Comparison of ENCODE assay signal across 1 cellular context in the genomic region with DNA sequence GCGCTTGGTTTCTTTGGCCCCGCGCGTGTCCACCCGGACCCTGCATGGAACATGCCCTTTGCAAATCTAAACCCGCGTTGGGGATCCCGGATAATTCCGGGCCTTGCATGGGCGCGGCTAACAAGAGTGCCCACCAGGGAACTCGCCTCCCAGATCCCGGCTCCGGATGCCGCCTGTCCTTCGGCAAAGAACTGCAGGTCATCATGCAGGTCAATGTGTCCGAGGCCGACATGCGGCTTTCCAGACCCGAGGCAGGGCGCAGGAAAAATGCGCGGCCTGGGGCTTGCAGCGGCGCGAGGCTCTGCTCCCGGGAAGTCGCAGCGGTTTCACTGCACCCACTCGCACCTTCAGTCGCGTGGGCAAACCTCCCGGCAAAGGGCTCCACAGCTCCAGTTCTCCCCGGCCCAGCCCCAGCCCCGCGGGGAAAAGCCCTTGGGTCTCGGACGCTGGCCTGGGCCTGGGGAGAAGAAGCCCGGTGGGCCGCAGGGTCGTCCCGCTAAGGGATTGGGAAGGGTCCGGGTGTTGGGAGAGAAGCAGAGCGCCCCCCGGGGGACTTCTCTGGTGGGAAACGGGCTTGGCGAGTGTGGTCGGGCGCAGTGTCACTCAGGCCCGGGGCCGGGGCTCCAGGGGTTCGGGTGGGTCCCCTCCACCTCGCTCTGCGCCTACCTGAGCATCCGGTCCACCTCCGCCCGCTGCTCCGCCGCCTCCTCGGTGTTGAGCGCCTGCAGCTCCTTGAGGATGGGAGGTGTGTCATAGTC.
A peak's percentile ranks its signal among the peaks of the same experiment; 100 is the strongest.
TF ChIP-seq lines count a peak whose summit lies in the region.

No MANE protein-coding gene starts in this region.

TF ChIP-seq in HepG2, 621 proteins besides CTCF, POLR2A, EP300 and RAD21 (continued from another document and continues in another):
- TF ChIP-seq, protein P1, sequence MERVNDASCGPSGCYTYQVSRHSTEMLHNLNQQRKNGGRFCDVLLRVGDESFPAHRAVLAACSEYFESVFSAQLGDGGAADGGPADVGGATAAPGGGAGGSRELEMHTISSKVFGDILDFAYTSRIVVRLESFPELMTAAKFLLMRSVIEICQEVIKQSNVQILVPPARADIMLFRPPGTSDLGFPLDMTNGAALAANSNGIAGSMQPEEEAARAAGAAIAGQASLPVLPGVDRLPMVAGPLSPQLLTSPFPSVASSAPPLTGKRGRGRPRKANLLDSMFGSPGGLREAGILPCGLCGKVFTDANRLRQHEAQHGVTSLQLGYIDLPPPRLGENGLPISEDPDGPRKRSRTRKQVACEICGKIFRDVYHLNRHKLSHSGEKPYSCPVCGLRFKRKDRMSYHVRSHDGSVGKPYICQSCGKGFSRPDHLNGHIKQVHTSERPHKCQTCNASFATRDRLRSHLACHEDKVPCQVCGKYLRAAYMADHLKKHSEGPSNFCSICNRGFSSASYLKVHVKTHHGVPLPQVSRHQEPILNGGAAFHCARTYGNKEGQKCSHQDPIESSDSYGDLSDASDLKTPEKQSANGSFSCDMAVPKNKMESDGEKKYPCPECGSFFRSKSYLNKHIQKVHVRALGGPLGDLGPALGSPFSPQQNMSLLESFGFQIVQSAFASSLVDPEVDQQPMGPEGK (CRISPR knock-in tag; IDR thresholded peaks at IDR 0.05): no peak
- TF ChIP-seq, protein P2, sequence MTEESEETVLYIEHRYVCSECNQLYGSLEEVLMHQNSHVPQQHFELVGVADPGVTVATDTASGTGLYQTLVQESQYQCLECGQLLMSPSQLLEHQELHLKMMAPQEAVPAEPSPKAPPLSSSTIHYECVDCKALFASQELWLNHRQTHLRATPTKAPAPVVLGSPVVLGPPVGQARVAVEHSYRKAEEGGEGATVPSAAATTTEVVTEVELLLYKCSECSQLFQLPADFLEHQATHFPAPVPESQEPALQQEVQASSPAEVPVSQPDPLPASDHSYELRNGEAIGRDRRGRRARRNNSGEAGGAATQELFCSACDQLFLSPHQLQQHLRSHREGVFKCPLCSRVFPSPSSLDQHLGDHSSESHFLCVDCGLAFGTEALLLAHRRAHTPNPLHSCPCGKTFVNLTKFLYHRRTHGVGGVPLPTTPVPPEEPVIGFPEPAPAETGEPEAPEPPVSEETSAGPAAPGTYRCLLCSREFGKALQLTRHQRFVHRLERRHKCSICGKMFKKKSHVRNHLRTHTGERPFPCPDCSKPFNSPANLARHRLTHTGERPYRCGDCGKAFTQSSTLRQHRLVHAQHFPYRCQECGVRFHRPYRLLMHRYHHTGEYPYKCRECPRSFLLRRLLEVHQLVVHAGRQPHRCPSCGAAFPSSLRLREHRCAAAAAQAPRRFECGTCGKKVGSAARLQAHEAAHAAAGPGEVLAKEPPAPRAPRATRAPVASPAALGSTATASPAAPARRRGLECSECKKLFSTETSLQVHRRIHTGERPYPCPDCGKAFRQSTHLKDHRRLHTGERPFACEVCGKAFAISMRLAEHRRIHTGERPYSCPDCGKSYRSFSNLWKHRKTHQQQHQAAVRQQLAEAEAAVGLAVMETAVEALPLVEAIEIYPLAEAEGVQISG (CRISPR knock-in tag; IDR thresholded peaks at IDR 0.05): 0 out of 2 replicates have a peak, but pooled peaks have one; percentile 19
- TF ChIP-seq, protein P3, sequence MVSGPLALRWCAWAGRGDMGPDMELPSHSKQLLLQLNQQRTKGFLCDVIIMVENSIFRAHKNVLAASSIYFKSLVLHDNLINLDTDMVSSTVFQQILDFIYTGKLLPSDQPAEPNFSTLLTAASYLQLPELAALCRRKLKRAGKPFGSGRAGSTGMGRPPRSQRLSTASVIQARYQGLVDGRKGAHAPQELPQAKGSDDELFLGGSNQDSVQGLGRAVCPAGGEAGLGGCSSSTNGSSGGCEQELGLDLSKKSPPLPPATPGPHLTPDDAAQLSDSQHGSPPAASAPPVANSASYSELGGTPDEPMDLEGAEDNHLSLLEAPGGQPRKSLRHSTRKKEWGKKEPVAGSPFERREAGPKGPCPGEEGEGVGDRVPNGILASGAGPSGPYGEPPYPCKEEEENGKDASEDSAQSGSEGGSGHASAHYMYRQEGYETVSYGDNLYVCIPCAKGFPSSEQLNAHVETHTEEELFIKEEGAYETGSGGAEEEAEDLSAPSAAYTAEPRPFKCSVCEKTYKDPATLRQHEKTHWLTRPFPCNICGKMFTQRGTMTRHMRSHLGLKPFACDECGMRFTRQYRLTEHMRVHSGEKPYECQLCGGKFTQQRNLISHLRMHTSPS (CRISPR knock-in tag; IDR thresholded peaks at IDR 0.05; ENCODE audit: low read depth): 0 out of 2 replicates have a peak, but pooled peaks have one; percentile 6
- TF ChIP-seq, protein P4, sequence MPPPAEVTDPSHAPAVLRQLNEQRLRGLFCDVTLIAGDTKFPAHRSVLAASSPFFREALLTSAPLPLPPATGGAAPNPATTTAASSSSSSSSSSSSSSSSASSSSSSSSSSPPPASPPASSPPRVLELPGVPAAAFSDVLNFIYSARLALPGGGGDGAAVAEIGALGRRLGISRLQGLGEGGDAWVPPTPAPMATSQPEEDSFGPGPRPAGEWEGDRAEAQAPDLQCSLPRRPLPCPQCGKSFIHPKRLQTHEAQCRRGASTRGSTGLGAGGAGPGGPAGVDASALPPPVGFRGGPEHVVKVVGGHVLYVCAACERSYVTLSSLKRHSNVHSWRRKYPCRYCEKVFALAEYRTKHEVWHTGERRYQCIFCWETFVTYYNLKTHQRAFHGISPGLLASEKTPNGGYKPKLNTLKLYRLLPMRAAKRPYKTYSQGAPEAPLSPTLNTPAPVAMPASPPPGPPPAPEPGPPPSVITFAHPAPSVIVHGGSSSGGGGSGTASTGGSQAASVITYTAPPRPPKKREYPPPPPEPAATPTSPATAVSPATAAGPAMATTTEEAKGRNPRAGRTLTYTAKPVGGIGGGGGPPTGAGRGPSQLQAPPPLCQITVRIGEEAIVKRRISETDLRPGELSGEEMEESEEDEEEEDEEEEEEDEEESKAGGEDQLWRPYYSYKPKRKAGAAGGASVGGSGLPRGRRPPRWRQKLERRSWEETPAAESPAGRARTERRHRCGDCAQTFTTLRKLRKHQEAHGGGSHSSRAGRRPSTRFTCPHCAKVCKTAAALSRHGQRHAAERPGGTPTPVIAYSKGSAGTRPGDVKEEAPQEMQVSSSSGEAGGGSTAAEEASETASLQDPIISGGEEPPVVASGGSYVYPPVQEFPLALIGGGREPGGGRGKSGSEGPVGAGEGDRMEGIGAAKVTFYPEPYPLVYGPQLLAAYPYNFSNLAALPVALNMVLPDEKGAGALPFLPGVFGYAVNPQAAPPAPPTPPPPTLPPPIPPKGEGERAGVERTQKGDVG (CRISPR knock-in tag; IDR thresholded peaks at IDR 0.05; ENCODE audit: borderline replicate concordance): no peak
- TF ChIP-seq MYNN (CRISPR knock-in tag; IDR thresholded peaks at IDR 0.05; ENCODE audit: low read depth) (no peak), ZNF484 (CRISPR knock-in tag; IDR thresholded peaks at IDR 0.05; ENCODE audit: borderline replicate concordance, low read depth) (no peak), HES4 (CRISPR knock-in tag; IDR thresholded peaks at IDR 0.05; ENCODE audit: borderline replicate concordance) (no peak), MED8 (CRISPR knock-in tag; IDR thresholded peaks at IDR 0.05; ENCODE audit: insufficient replicate concordance) (no peak), MBNL3 (CRISPR knock-in tag; conservative IDR thresholded peaks at IDR 0.05) (no peak), ESRRA (CRISPR knock-in tag; IDR thresholded peaks at IDR 0.05; ENCODE audit: low read depth) (peak; percentile 43; the same call in 1 of the 2 replicates), PRMT3 (CRISPR knock-in tag; IDR thresholded peaks at IDR 0.05; ENCODE audit: borderline replicate concordance, low read depth) (0 out of 2 replicates have a peak, but pooled peaks have one; percentile 79), MEIS2 (CRISPR knock-in tag; IDR thresholded peaks at IDR 0.05) (peak; percentile 45; the same call in 1 of the 2 replicates), ZFP37 (CRISPR knock-in tag; IDR thresholded peaks at IDR 0.05; ENCODE audit: borderline replicate concordance) (no peak), ZFP62 (CRISPR knock-in tag; IDR thresholded peaks at IDR 0.05) (no peak), ZNF776 (CRISPR knock-in tag; IDR thresholded peaks at IDR 0.05) (no peak; the same call in 1 of the 2 replicates), EEA1 (CRISPR knock-in tag; IDR thresholded peaks at IDR 0.05; ENCODE audit: borderline replicate concordance) (0 out of 2 replicates have a peak, but pooled peaks have one; percentile 14), RBAK (CRISPR knock-in tag; IDR thresholded peaks at IDR 0.05) (no peak), ZNF30 (CRISPR knock-in tag; IDR thresholded peaks at IDR 0.05) (no peak), CREB1 (IDR thresholded peaks at IDR 0.05) (no peak), CREB1 (CRISPR knock-in tag; IDR thresholded peaks at IDR 0.05) (no peak), JUN (CRISPR knock-in tag; IDR thresholded peaks at IDR 0.05) (no peak)
- TF ChIP-seq, protein P5, sequence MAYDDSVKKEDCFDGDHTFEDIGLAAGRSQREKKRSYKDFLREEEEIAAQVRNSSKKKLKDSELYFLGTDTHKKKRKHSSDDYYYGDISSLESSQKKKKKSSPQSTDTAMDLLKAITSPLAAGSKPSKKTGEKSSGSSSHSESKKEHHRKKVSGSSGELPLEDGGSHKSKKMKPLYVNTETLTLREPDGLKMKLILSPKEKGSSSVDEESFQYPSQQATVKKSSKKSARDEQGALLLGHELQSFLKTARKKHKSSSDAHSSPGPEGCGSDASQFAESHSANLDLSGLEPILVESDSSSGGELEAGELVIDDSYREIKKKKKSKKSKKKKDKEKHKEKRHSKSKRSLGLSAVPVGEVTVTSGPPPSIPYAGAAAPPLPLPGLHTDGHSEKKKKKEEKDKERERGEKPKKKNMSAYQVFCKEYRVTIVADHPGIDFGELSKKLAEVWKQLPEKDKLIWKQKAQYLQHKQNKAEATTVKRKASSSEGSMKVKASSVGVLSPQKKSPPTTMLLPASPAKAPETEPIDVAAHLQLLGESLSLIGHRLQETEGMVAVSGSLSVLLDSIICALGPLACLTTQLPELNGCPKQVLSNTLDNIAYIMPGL (CRISPR knock-in tag; IDR thresholded peaks at IDR 0.05; ENCODE audit: borderline replicate concordance in 1 of 2, low read depth in 1 of 2): peak; percentile 15 to 73; a peak in 1 of 4 replicates
- TF ChIP-seq, protein P6, sequence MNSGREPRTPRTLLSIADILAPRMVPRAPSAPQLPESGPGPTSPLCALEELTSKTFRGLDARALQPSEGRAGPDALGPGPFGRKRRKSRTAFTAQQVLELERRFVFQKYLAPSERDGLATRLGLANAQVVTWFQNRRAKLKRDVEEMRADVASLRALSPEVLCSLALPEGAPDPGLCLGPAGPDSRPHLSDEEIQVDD (CRISPR knock-in tag; IDR thresholded peaks at IDR 0.05; ENCODE audit: borderline replicate concordance): 0 out of 2 replicates have a peak, but pooled peaks have one; percentile 16
- TF ChIP-seq, protein P7, sequence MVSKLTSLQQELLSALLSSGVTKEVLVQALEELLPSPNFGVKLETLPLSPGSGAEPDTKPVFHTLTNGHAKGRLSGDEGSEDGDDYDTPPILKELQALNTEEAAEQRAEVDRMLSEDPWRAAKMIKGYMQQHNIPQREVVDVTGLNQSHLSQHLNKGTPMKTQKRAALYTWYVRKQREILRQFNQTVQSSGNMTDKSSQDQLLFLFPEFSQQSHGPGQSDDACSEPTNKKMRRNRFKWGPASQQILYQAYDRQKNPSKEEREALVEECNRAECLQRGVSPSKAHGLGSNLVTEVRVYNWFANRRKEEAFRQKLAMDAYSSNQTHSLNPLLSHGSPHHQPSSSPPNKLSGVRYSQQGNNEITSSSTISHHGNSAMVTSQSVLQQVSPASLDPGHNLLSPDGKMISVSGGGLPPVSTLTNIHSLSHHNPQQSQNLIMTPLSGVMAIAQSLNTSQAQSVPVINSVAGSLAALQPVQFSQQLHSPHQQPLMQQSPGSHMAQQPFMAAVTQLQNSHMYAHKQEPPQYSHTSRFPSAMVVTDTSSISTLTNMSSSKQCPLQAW (CRISPR knock-in tag; IDR thresholded peaks at IDR 0.05): peak; percentile 46; the same call in 1 of the 2 replicates
- TF ChIP-seq, protein P8, sequence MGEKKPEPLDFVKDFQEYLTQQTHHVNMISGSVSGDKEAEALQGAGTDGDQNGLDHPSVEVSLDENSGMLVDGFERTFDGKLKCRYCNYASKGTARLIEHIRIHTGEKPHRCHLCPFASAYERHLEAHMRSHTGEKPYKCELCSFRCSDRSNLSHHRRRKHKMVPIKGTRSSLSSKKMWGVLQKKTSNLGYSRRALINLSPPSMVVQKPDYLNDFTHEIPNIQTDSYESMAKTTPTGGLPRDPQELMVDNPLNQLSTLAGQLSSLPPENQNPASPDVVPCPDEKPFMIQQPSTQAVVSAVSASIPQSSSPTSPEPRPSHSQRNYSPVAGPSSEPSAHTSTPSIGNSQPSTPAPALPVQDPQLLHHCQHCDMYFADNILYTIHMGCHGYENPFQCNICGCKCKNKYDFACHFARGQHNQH (CRISPR knock-in tag; IDR thresholded peaks at IDR 0.05): no peak; the same call in 1 of the 2 replicates
- TF ChIP-seq, protein P9, sequence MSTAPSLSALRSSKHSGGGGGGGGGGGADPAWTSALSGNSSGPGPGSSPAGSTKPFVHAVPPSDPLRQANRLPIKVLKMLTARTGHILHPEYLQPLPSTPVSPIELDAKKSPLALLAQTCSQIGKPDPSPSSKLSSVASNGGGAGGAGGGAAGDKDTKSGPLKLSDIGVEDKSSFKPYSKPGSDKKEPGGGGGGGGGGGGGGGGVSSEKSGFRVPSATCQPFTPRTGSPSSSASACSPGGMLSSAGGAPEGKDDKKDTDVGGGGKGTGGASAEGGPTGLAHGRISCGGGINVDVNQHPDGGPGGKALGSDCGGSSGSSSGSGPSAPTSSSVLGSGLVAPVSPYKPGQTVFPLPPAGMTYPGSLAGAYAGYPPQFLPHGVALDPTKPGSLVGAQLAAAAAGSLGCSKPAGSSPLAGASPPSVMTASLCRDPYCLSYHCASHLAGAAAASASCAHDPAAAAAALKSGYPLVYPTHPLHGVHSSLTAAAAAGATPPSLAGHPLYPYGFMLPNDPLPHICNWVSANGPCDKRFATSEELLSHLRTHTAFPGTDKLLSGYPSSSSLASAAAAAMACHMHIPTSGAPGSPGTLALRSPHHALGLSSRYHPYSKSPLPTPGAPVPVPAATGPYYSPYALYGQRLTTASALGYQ (CRISPR knock-in tag; IDR thresholded peaks at IDR 0.05): no peak
- TF ChIP-seq, protein P10, sequence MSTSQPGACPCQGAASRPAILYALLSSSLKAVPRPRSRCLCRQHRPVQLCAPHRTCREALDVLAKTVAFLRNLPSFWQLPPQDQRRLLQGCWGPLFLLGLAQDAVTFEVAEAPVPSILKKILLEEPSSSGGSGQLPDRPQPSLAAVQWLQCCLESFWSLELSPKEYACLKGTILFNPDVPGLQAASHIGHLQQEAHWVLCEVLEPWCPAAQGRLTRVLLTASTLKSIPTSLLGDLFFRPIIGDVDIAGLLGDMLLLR (CRISPR knock-in tag; IDR thresholded peaks at IDR 0.05): no peak
- TF ChIP-seq, protein P11, sequence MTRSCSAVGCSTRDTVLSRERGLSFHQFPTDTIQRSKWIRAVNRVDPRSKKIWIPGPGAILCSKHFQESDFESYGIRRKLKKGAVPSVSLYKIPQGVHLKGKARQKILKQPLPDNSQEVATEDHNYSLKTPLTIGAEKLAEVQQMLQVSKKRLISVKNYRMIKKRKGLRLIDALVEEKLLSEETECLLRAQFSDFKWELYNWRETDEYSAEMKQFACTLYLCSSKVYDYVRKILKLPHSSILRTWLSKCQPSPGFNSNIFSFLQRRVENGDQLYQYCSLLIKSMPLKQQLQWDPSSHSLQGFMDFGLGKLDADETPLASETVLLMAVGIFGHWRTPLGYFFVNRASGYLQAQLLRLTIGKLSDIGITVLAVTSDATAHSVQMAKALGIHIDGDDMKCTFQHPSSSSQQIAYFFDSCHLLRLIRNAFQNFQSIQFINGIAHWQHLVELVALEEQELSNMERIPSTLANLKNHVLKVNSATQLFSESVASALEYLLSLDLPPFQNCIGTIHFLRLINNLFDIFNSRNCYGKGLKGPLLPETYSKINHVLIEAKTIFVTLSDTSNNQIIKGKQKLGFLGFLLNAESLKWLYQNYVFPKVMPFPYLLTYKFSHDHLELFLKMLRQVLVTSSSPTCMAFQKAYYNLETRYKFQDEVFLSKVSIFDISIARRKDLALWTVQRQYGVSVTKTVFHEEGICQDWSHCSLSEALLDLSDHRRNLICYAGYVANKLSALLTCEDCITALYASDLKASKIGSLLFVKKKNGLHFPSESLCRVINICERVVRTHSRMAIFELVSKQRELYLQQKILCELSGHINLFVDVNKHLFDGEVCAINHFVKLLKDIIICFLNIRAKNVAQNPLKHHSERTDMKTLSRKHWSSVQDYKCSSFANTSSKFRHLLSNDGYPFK (CRISPR knock-in tag; IDR thresholded peaks at IDR 0.05; ENCODE audit: borderline replicate concordance): no peak; the same call in 1 of the 2 replicates
